22 cellular contexts compared by ENCODE assay signal in genomic region chr11:10042699-10043098, GRCh38.
DNase-seq lines count a peak whose midpoint lies in the region; ATAC-seq and TF ChIP-seq lines count a peak whose summit lies in the region.
"Had no signal": no experiment of that assay in that cellular context is flagged by ENCODE, and none has a peak within 500 bp of the region (broad histone marks: within the 10 kb centered on the region; RNA-seq: fewer than 3 reads in every experiment).

No MANE protein-coding gene starts in this region.

- H3K36me3 ChIP-seq in smooth muscle cell (ENCODE audit: low read depth), result no peaks in the 10 kb centered on the region
- H3K36me3 ChIP-seq: breast epithelium, upper lobe of left lung had no signal

- H3K4me1 Mint-ChIP-seq in activated T-cell treated with anti-CD3 and anti-CD28 coated beads, Interleukin-2, amount 50 U/mL, for 4 hours (ENCODE audit: low read depth), result no peaks in the 10 kb centered on the region
- H3K4me1 Mint-ChIP-seq: activated naive CD8-positive, alpha-beta T cell treated with anti-CD3 and anti-CD28 coated beads, Interleukin-2, amount 50 U/mL, for 24 hours; nephron progenitor cell had no signal

- no peak overlapping the region for H3K4me3 Mint-ChIP-seq in activated T-cell treated with anti-CD3 and anti-CD28 coated beads, Interleukin-2, amount 50 U/mL, for 4 hours
- H3K4me3 Mint-ChIP-seq: activated naive CD8-positive, alpha-beta T cell treated with anti-CD3 and anti-CD28 coated beads, Interleukin-2, amount 50 U/mL, for 24 hours; nephron progenitor cell; stimulated activated naive CD8-positive, alpha-beta T cell treated with anti-CD3 and anti-CD28 coated beads, Interleukin-15, amount 100 ng/mL, for 72 hours had no signal

- no peak overlapping the region for H3K9ac ChIP-seq in smooth muscle cell (ENCODE audit: low read depth)
- H3K9ac ChIP-seq: BLaER1 had no signal

- H3K4me3 ChIP-seq in smooth muscle cell, result peak overlapping the region; percentile 16
- H3K4me3 ChIP-seq: BLaER1, breast epithelium, PC-9, SJSA1, upper lobe of left lung had no signal

- no peak overlapping the region for H2AFZ ChIP-seq in smooth muscle cell (ENCODE audit: low read depth)
- H2AFZ ChIP-seq: PC-9 had no signal

- no peak for TF ChIP-seq CTCF in smooth muscle cell (IDR thresholded peaks at IDR 0.05; ENCODE audit: borderline replicate concordance, insufficient read depth, poor library complexity, severe bottlenecking)

- ATAC-seq in activated T-cell treated with anti-CD3 and anti-CD28 coated beads, Interleukin-2, amount 50 U/mL, for 4 hours, result no peak
- no peak for ATAC-seq in GM18873 (IDR thresholded peaks at IDR 0.05; ENCODE audit: low FRiP score, unreplicated experiment)
- ATAC-seq: activated naive CD8-positive, alpha-beta T cell treated with anti-CD3 and anti-CD28 coated beads, Interleukin-2, amount 50 U/mL, for 24 hours; stimulated activated naive CD8-positive, alpha-beta T cell treated with anti-CD3 and anti-CD28 coated beads, Interleukin-15, amount 100 ng/mL, for 72 hours had no signal

- H3K27me3 ChIP-seq in smooth muscle cell (ENCODE audit: low read depth), result no peaks in the 10 kb centered on the region
- H3K27me3 ChIP-seq: BLaER1, breast epithelium, SJSA1, upper lobe of left lung had no signal

- H3K79me2 ChIP-seq in smooth muscle cell (ENCODE audit: low read depth), result peaks cover 14% of the 10 kb centered on the region

- H3K27me3 Mint-ChIP-seq in activated T-cell treated with anti-CD3 and anti-CD28 coated beads, Interleukin-2, amount 50 U/mL, for 4 hours (ENCODE audit: low read depth), result no peaks in the 10 kb centered on the region
- H3K27me3 Mint-ChIP-seq: activated naive CD8-positive, alpha-beta T cell treated with anti-CD3 and anti-CD28 coated beads, Interleukin-2, amount 50 U/mL, for 24 hours; stimulated activated naive CD8-positive, alpha-beta T cell treated with anti-CD3 and anti-CD28 coated beads, Interleukin-15, amount 100 ng/mL, for 72 hours had no signal

- WGBS in smooth muscle cell (ENCODE audit: low lambda C conversion rate), result 79% methylated on average over 4 of the region's 4 CpGs

- peaks cover 17% of the 10 kb centered on the region for H3K36me3 Mint-ChIP-seq in activated T-cell treated with anti-CD3 and anti-CD28 coated beads, Interleukin-2, amount 50 U/mL, for 4 hours (ENCODE audit: insufficient read depth)

- H3K9me3 Mint-ChIP-seq in activated T-cell treated with anti-CD3 and anti-CD28 coated beads, Interleukin-2, amount 50 U/mL, for 4 hours, result peaks cover 21% of the 10 kb centered on the region

- H3K4me2 ChIP-seq in smooth muscle cell, result peak overlapping the region; percentile 59
- H3K4me2 ChIP-seq: BLaER1, PC-9 had no signal

- H3K4me1 ChIP-seq in smooth muscle cell (ENCODE audit: low read depth), result peaks cover 10% of the 10 kb centered on the region
- H3K4me1 ChIP-seq: BLaER1, breast epithelium, SJSA1 had no signal

- DNase-seq in DMS53 (lab: John Stamatoyannopoulos, UW) (peak; percentile 4), DMS53 treated with DMSO at 0.1 percent for 48 hours (lab: John Stamatoyannopoulos, UW; ENCODE audit: unreplicated experiment) (no peak), MV-4-11 (lab: John Stamatoyannopoulos, UW) (peak; percentile 70), glomerular visceral epithelial cell (ENCODE audit: extremely low spot score) (peak; percentile 54), smooth muscle cell (lab: John Stamatoyannopoulos, UW; ENCODE audit: unreplicated experiment) (no peak)
- no peak for DNase-seq in stimulated activated CD8-positive, alpha-beta memory T cell treated with anti-CD3 and anti-CD28 coated beads, Interleukin-4, amount 100 ng/mL, for 48 hours
- DNase-seq in activated T-cell treated with anti-CD3 and anti-CD28 coated beads, Interleukin-2, amount 50 U/mL, for 4 hours, result no peak
- DNase-seq: activated CD4-positive, alpha-beta T cell treated with anti-CD3 and anti-CD28 coated beads for 1 hour; activated naive CD8-positive, alpha-beta T cell treated with anti-CD3 and anti-CD28 coated beads, Interleukin-2, amount 50 U/mL, for 24 hours; GDM1; hypothalamus; mesendoderm; NCI-H526 treated with DMSO at 0.1 percent for 48 hours; nephron progenitor cell; PC-9; stimulated activated naive CD8-positive, alpha-beta T cell treated with anti-CD3 and anti-CD28 coated beads, Interleukin-15, amount 100 ng/mL, for 72 hours; upper lobe of left lung had no signal

- H3F3A ChIP-seq in smooth muscle cell (ENCODE audit: low read depth), result peaks cover 3% of the 10 kb centered on the region

- no peak overlapping the region for H3K27ac ChIP-seq in smooth muscle cell (ENCODE audit: low read depth)
- H3K27ac ChIP-seq: 22Rv1, BLaER1, breast epithelium, PC-9, SJSA1, upper lobe of left lung had no signal

- H4K20me1 ChIP-seq in smooth muscle cell (ENCODE audit: low read depth), result no peaks in the 10 kb centered on the region
- H4K20me1 ChIP-seq: BLaER1 had no signal

- H3K9me3 ChIP-seq in smooth muscle cell (replicated peaks; ENCODE audit: low read depth), result no peaks in the 10 kb centered on the region

Comparison
In these comparisons a context has a peak if more than half of its experiments do, and no peak if none do; other contexts are left out.
1. DNase-seq: peak in DMS53 (single experiment), MV-4-11 (single experiment) and glomerular visceral epithelial cell (single experiment); none in DMS53 treated with DMSO at 0.1 percent for 48 hours (single experiment), smooth muscle cell (single experiment), stimulated activated CD8-positive, alpha-beta memory T cell treated with anti-CD3 and anti-CD28 coated beads, Interleukin-4, amount 100 ng/mL, for 48 hours (single experiment) and activated T-cell treated with anti-CD3 and anti-CD28 coated beads, Interleukin-2, amount 50 U/mL, for 4 hours (single experiment).